ENCODE assay signal across 29 cellular contexts in genomic region chr11:77697865-77698264, GRCh38.
"Had no signal": no experiment of that assay in that cellular context is flagged by ENCODE, and none has a peak within 500 bp of the region (broad histone marks: within the 10 kb centered on the region; RNA-seq: fewer than 3 reads in every experiment).

No MANE protein-coding gene starts in this region.

- H3K4me1 ChIP-seq: stomach, suprapubic skin, testis, thyroid gland, tibial artery, tibial nerve, transverse colon, upper lobe of right lung, uterus, vagina had no signal

- H3K27me3 ChIP-seq: stomach, suprapubic skin, testis, thyroid gland, tibial artery, tibial nerve, transverse colon, upper lobe of left lung, upper lobe of right lung, uterus, vagina had no signal

- ATAC-seq: stimulated activated effector memory CD8-positive, alpha-beta T cell treated with anti-CD3 and anti-CD28 coated beads, Interleukin-12 subunit alpha, Interleukin-12 subunit beta, amount 100 ng/mL, for 72 hours; stimulated activated memory B cell treated with anti-CD40 and anti-IgM and Interleukin-4, amounts not matched to agents 10 μg/mL and 1 μg/mL and 100 μg/mL, for 72 hours; stimulated activated naive B cell treated with anti-CD40 and anti-IgM and Interleukin-4, amounts not matched to agents 10 μg/mL and 1 μg/mL and 100 μg/mL, for 72 hours; stimulated activated naive CD8-positive, alpha-beta T cell treated with anti-CD3 and anti-CD28 coated beads, Interleukin-15, amount 100 ng/mL, for 72 hours; stimulated activated naive CD8-positive, alpha-beta T cell treated with anti-CD3 and anti-CD28 coated beads, Interleukin-15, Interleukin-2, amounts not matched to agents 100 U/mL and 50 U/mL, for 24 hours; upper lobe of right lung had no signal

- H3K9me3 Mint-ChIP-seq: stimulated activated effector memory CD8-positive, alpha-beta T cell treated with anti-CD3 and anti-CD28 coated beads, Interleukin-12 subunit alpha, Interleukin-12 subunit beta, amount 100 ng/mL, for 72 hours; stimulated activated memory B cell treated with anti-CD40 and anti-IgM and Interleukin-4, amounts not matched to agents 10 μg/mL and 1 μg/mL and 100 μg/mL, for 72 hours; stimulated activated naive B cell treated with anti-CD40 and anti-IgM and Interleukin-4, amounts not matched to agents 10 μg/mL and 1 μg/mL and 100 μg/mL, for 72 hours; stimulated activated naive CD8-positive, alpha-beta T cell treated with anti-CD3 and anti-CD28 coated beads, Interleukin-15, amount 100 ng/mL, for 72 hours; stimulated activated naive CD8-positive, alpha-beta T cell treated with anti-CD3 and anti-CD28 coated beads, Interleukin-15, Interleukin-2, amounts not matched to agents 100 ng/mL and 50 ng/mL, for 24 hours; type B pancreatic cell had no signal

- H3K27ac ChIP-seq: stomach, suprapubic skin, testis, thoracic aorta, thyroid gland, tibial artery, tibial nerve, transverse colon, upper lobe of left lung, upper lobe of right lung, uterus, vagina had no signal

- H3K4me3 ChIP-seq: stomach, suprapubic skin, testis, thoracic aorta, thyroid gland, tibial artery, tibial nerve, transverse colon, upper lobe of left lung, upper lobe of right lung, uterus, vagina had no signal

- H3K4me3 Mint-ChIP-seq: stimulated activated effector memory CD8-positive, alpha-beta T cell treated with anti-CD3 and anti-CD28 coated beads, Interleukin-12 subunit alpha, Interleukin-12 subunit beta, amount 100 ng/mL, for 72 hours; stimulated activated memory B cell treated with anti-CD40 and anti-IgM and Interleukin-4, amounts not matched to agents 10 μg/mL and 1 μg/mL and 100 μg/mL, for 72 hours; stimulated activated naive B cell treated with anti-CD40 and anti-IgM and Interleukin-4, amounts not matched to agents 10 μg/mL and 1 μg/mL and 100 μg/mL, for 72 hours; stimulated activated naive CD8-positive, alpha-beta T cell treated with anti-CD3 and anti-CD28 coated beads, Interleukin-15, amount 100 ng/mL, for 72 hours; stimulated activated naive CD8-positive, alpha-beta T cell treated with anti-CD3 and anti-CD28 coated beads, Interleukin-15, Interleukin-2, amounts not matched to agents 100 ng/mL and 50 ng/mL, for 24 hours; type B pancreatic cell had no signal

- H3K9me3 ChIP-seq: stomach, suprapubic skin, testis, thoracic aorta, thyroid gland, tibial artery, tibial nerve, transverse colon, upper lobe of left lung, upper lobe of right lung, uterus, vagina had no signal

- H3K36me3 ChIP-seq: uterus had no signal

- FAIRE-seq: urothelium cell line had no signal

- H3K27me3 Mint-ChIP-seq: stimulated activated memory B cell treated with anti-CD40 and anti-IgM and Interleukin-4, amounts not matched to agents 10 μg/mL and 1 μg/mL and 100 μg/mL, for 72 hours; stimulated activated naive B cell treated with anti-CD40 and anti-IgM and Interleukin-4, amounts not matched to agents 10 μg/mL and 1 μg/mL and 100 μg/mL, for 72 hours; stimulated activated naive CD8-positive, alpha-beta T cell treated with anti-CD3 and anti-CD28 coated beads, Interleukin-15, amount 100 ng/mL, for 72 hours; stimulated activated naive CD8-positive, alpha-beta T cell treated with anti-CD3 and anti-CD28 coated beads, Interleukin-15, Interleukin-2, amounts not matched to agents 100 ng/mL and 50 ng/mL, for 24 hours; type B pancreatic cell had no signal

- H3K27ac Mint-ChIP-seq: stimulated activated effector memory CD8-positive, alpha-beta T cell treated with anti-CD3 and anti-CD28 coated beads, Interleukin-12 subunit alpha, Interleukin-12 subunit beta, amount 100 ng/mL, for 72 hours; stimulated activated memory B cell treated with anti-CD40 and anti-IgM and Interleukin-4, amounts not matched to agents 10 μg/mL and 1 μg/mL and 100 μg/mL, for 72 hours; stimulated activated naive B cell treated with anti-CD40 and anti-IgM and Interleukin-4, amounts not matched to agents 10 μg/mL and 1 μg/mL and 100 μg/mL, for 72 hours; stimulated activated naive CD8-positive, alpha-beta T cell treated with anti-CD3 and anti-CD28 coated beads, Interleukin-15, Interleukin-2, amounts not matched to agents 100 ng/mL and 50 ng/mL, for 24 hours; type B pancreatic cell had no signal

- H3K4me1 Mint-ChIP-seq: stimulated activated effector memory CD8-positive, alpha-beta T cell treated with anti-CD3 and anti-CD28 coated beads, Interleukin-12 subunit alpha, Interleukin-12 subunit beta, amount 100 ng/mL, for 72 hours; stimulated activated memory B cell treated with anti-CD40 and anti-IgM and Interleukin-4, amounts not matched to agents 10 μg/mL and 1 μg/mL and 100 μg/mL, for 72 hours; stimulated activated naive B cell treated with anti-CD40 and anti-IgM and Interleukin-4, amounts not matched to agents 10 μg/mL and 1 μg/mL and 100 μg/mL, for 72 hours; stimulated activated naive CD8-positive, alpha-beta T cell treated with anti-CD3 and anti-CD28 coated beads, Interleukin-15, amount 100 ng/mL, for 72 hours had no signal

- DNase-seq: stimulated activated CD4-positive, alpha-beta T cell treated with anti-CD3 and anti-CD28 coated beads, Interleukin-2, amount 100 ng/mL, for 48 hours; stimulated activated CD4-positive, alpha-beta T cell treated with anti-CD3 and anti-CD28 coated beads, Interleukin-4, amount 100 ng/mL, for 1 hour; stimulated activated CD4-positive, alpha-beta T cell treated with anti-CD3 and anti-CD28 coated beads, Interleukin-4, amount 100 ng/mL, for 24 hours; stimulated activated CD4-positive, alpha-beta T cell treated with anti-CD3 and anti-CD28 coated beads, Interleukin-4, amount 100 ng/mL, for 4 hours; stimulated activated CD8-positive, alpha-beta memory T cell treated with anti-CD3 and anti-CD28 coated beads, Interleukin-4, amount 100 ng/mL, for 48 hours; stimulated activated naive B cell treated with anti-CD40 and anti-IgM and Interleukin-4, amounts not matched to agents 10 μg/mL and 1 μg/mL and 100 μg/mL, for 72 hours; stimulated activated naive CD4-positive, alpha-beta T cell; stimulated activated naive CD4-positive, alpha-beta T cell treated with Interleukin-2 at 50 U/mL for 16 hours; stimulated activated naive CD8-positive, alpha-beta T cell treated with anti-CD3 and anti-CD28 coated beads, Interleukin-15, amount 100 ng/mL, for 72 hours; stimulated activated naive CD8-positive, alpha-beta T cell treated with anti-CD3 and anti-CD28 coated beads, Interleukin-15, Interleukin-2, amounts not matched to agents 100 U/mL and 50 U/mL, for 24 hours; stomach; substantia nigra; testis; thyroid gland; tibial artery; transverse colon; trophoblast cell; upper lobe of left lung; upper lobe of right lung; uterus had no signal
